Comparison of ENCODE assay signal across 10 cellular contexts in the genomic region with DNA sequence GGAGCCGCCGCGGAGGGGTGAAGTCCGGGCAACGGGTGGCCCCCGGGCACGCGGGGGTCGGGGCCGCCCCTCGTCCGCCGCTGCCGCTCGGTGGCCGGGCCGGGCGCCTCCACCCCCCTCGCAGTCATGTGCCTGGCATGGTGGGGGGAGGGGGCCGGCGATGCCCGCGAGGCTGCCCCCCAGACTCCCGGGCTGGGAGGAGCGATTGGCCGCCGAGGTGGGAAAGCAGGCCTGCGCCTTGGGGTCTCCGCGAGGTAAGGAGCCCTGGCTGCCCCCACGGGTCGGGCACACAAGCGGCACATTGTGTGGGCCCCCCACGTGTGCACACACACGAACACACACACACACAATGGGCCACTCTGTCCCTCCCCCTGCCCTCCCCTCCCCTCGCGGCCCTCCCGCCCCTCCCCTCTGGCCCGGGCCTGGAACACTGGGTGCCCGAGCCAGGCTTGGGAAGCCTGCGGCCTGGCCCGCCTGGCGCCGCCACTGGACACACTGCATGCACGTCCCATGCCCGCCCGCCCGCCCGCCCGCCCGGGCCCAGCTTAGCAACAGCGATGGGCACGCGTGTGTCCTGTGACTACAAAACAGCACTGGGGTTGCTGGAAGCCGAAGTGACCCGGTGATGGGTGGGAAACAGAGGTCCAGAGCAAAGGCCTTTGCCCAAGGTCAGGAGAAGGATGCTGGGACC. TPM values are rescaled to one million over a fixed set of nuclear protein-coding genes. Genes with fewer than 3 reads are reported as not detected.
A peak's percentile ranks its signal among the peaks of the same experiment; 100 is the strongest.
DNase-seq lines count a peak whose midpoint lies in the region; TF ChIP-seq lines count a peak whose summit lies in the region.
"Had no signal": no experiment of that assay in that cellular context is flagged by ENCODE, and none has a peak within 500 bp of the region (broad histone marks: within the 10 kb centered on the region; RNA-seq: fewer than 3 reads in every experiment).

No MANE protein-coding gene starts in this region.

- DNase-seq in G401 (ENCODE audit: low spot score) (peak; percentile 49), left ventricle myocardium inferior (peak; percentile 50), skeletal muscle cell (ENCODE audit: low read depth) (no peak), iPS-NIHi7 (ENCODE audit: extremely low spot score) (no peak), T-helper 2 cell (no peak)
- DNase-seq in activated CD8-positive, alpha-beta memory T cell treated with anti-CD3 and anti-CD28 coated beads, Interleukin-2, amount 50 U/mL, for 48 hours = no peak
- no peak for DNase-seq in stimulated activated CD8-positive, alpha-beta memory T cell treated with anti-CD3 and anti-CD28 coated beads, Interleukin-4, amount 100 ng/mL, for 48 hours
- DNase-seq: NCI-H1092 treated with DMSO at 0.1 percent for 48 hours had no signal

- H3K4me1 ChIP-seq in left ventricle myocardium inferior = peaks cover 15% of the 10 kb centered on the region

- H3K4me3 ChIP-seq in left ventricle myocardium inferior (peak overlapping the region; percentile 66), skeletal muscle cell (ENCODE audit: low read depth, low read length) (peak overlapping the region; percentile 48)

- H3K27ac ChIP-seq in angular gyrus (ENCODE audit: low read depth, low read length) (peak overlapping the region; percentile 82), left ventricle myocardium inferior (replicated peaks) (peak overlapping the region; percentile 87)

- in situ Hi-C loops in G401 (cut with HindIII; ENCODE audit: low sequenced_read_pairs) = no loop called here

- no peaks in the 10 kb centered on the region for H3K27me3 ChIP-seq in left ventricle myocardium inferior (ENCODE audit: low read depth)

- intact Hi-C loops in left ventricle myocardium inferior (cut with micrococcal nuclease) = no loop called here

- no peaks in the 10 kb centered on the region for H3K9me3 ChIP-seq in left ventricle myocardium inferior (replicated peaks)

- no peak for TF ChIP-seq CTCF in left ventricle myocardium inferior (IDR thresholded peaks at IDR 0.05; ENCODE audit: borderline replicate concordance)

- H3K36me3 ChIP-seq in left ventricle myocardium inferior = no peaks in the 10 kb centered on the region

RNA-seq across cellular contexts. Expression of a gene that starts 1.3 kb away (rescaled TPM):
- 13.1 and 14.5 TPM in 2 replicates for total RNA-seq in G401 (2014; rRNA removed; shearing (Covaris generic))
- total RNA-seq in left ventricle myocardium inferior = 229 TPM

RNA-seq across cellular contexts. Expression of a gene that starts 15.4 kb away (rescaled TPM):
- 0.74 TPM in 1 of 2 replicates, not detected in the other for total RNA-seq in G401 (2014; rRNA removed; shearing (Covaris generic))
- 6.1 TPM for total RNA-seq in left ventricle myocardium inferior

RNA-seq across cellular contexts. Expression of a gene that starts 35.1 kb away (rescaled TPM):
- total RNA-seq in G401 (2014; rRNA removed; shearing (Covaris generic)) = 132 and 202 TPM in 2 replicates
- 80.8 TPM for total RNA-seq in left ventricle myocardium inferior

RNA-seq across cellular contexts. Expression of a gene that starts 35.6 kb away (rescaled TPM):
- total RNA-seq in G401 (2014; rRNA removed; shearing (Covaris generic)) = 5.3 and 6.8 TPM in 2 replicates
- 16.0 TPM for total RNA-seq in left ventricle myocardium inferior

RNA-seq across cellular contexts. Expression of a gene that starts 42.0 kb away (rescaled TPM):
- 0.20 and 2.5 TPM in 2 replicates for total RNA-seq in G401 (2014; rRNA removed; shearing (Covaris generic))
- not detected for total RNA-seq in left ventricle myocardium inferior
- total RNA-seq: posterior vena cava had no signal

Comparison
In these comparisons a context has a peak if more than half of its experiments do, and no peak if none do; other contexts are left out.
1. DNase-seq: peak in G401 (single experiment) and left ventricle myocardium inferior (single experiment); none in skeletal muscle cell (single experiment), iPS-NIHi7 (single experiment), activated CD8-positive, alpha-beta memory T cell treated with anti-CD3 and anti-CD28 coated beads, Interleukin-2, amount 50 U/mL, for 48 hours (single experiment), stimulated activated CD8-positive, alpha-beta memory T cell treated with anti-CD3 and anti-CD28 coated beads, Interleukin-4, amount 100 ng/mL, for 48 hours (single experiment) and T-helper 2 cell (0 of 5).
2. RNA of a gene that starts 1.3 kb away (total RNA-seq): 229 TPM in left ventricle myocardium inferior (single experiment); 13.1 to 14.5 TPM in G401; every median in the first group is over 10 times any median in the second.